Comparison of ENCODE assay signal across 8 cellular contexts in genomic region chr3:52144034-52144795, GRCh38. TPM values are rescaled to one million over a fixed set of nuclear protein-coding genes. Genes with fewer than 3 reads are reported as not detected.
A peak's percentile ranks its signal among the peaks of the same experiment; 100 is the strongest.
DNase-seq lines count a peak whose midpoint lies in the region; ATAC-seq and TF ChIP-seq lines count a peak whose summit lies in the region.

No MANE protein-coding gene starts in this region.

- DNase-seq in DMS53 (lab: John Stamatoyannopoulos, UW): peak; percentile 66
- DNase-seq in DMS53 treated with DMSO at 0.1 percent for 48 hours (lab: John Stamatoyannopoulos, UW; ENCODE audit: unreplicated experiment): no peak
- DNase-seq in SKM-1 (lab: John Stamatoyannopoulos, UW; ENCODE audit: unreplicated experiment): peak; percentile 46
- peak; percentile 89 for DNase-seq in activated naive CD4-positive, alpha-beta T cell treated with anti-CD3 and anti-CD28 coated beads, Interleukin-2, amount 50 U/mL, for 16 hours
- peak; percentile 79 for DNase-seq in glomerular visceral epithelial cell (ENCODE audit: extremely low spot score)
- DNase-seq in pons (ENCODE audit: low spot score): peak; percentile 80
- peak; percentile 15 to 93 for DNase-seq in upper lobe of left lung

- TF ChIP-seq POLR2A in upper lobe of left lung (IDR thresholded peaks at IDR 0.05): no peak

- peak; percentile 94 to 98 (median 98) for TF ChIP-seq CTCF in upper lobe of left lung (IDR thresholded peaks at IDR 0.05)

- H3K4me1 ChIP-seq in upper lobe of left lung: peaks cover 3 to 7% (median 5%) of the 10 kb centered on the region in 4 donors

- H3K4me3 ChIP-seq in upper lobe of left lung: no peak overlapping the region

- no peaks in the 10 kb centered on the region for H3K27me3 ChIP-seq in upper lobe of left lung

- H3K27ac ChIP-seq in upper lobe of left lung: peak overlapping the region in 1 of 4 donors; percentile 6

- TF ChIP-seq EP300 in Ishikawa (IDR thresholded peaks at IDR 0.05; ENCODE audit: borderline replicate concordance): no peak
- no peak for TF ChIP-seq EP300 in upper lobe of left lung (IDR thresholded peaks at IDR 0.05)

- H3K36me3 ChIP-seq in upper lobe of left lung: peaks cover 0 to 7% (median 0%) of the 10 kb centered on the region in 4 donors

- peak; percentile 86 for TF ChIP-seq RAD21 in Ishikawa (IDR thresholded peaks at IDR 0.05; ENCODE audit: low read depth)

- H3K9me3 ChIP-seq in upper lobe of left lung: no peaks in the 10 kb centered on the region

- 79 to 81% methylated on average over 3 of the region's 3 CpGs for WGBS in upper lobe of left lung, 2 donors

- ATAC-seq in upper lobe of left lung (ENCODE audit: low FRiP score in 2 of 2): peak; percentile 87 to 92

TF ChIP-seq in Ishikawa, 13 proteins besides CTCF, POLR2A, EP300 and RAD21:
- TF ChIP-seq CREB1 (IDR thresholded peaks at IDR 0.05; ENCODE audit: low read depth) (no peak), TEAD4 (IDR thresholded peaks at IDR 0.05) (no peak), YY1 (IDR thresholded peaks at IDR 0.05; ENCODE audit: low read depth) (no peak), TCF12 (IDR thresholded peaks at IDR 0.05; ENCODE audit: low read depth) (no peak), NFIC (IDR thresholded peaks at IDR 0.05) (no peak), FOXM1 (IDR thresholded peaks at IDR 0.05; ENCODE audit: borderline replicate concordance, low read depth) (no peak), CEBPB (IDR thresholded peaks at IDR 0.05) (no peak)

RNA-seq across cellular contexts. Expression of gene POC1A, which starts 10.0 kb away (rescaled TPM):
- 1 to 10 TPM; 1.0 to 4.2 (median 2.8) TPM for total RNA-seq in upper lobe of left lung

RNA-seq across cellular contexts. Expression of gene ALAS1, which starts 53.7 kb away (rescaled TPM):
- 10 to 100 TPM; 53.2 to 97.3 (median 74.0) TPM for total RNA-seq in upper lobe of left lung
